In the genomic region with DNA sequence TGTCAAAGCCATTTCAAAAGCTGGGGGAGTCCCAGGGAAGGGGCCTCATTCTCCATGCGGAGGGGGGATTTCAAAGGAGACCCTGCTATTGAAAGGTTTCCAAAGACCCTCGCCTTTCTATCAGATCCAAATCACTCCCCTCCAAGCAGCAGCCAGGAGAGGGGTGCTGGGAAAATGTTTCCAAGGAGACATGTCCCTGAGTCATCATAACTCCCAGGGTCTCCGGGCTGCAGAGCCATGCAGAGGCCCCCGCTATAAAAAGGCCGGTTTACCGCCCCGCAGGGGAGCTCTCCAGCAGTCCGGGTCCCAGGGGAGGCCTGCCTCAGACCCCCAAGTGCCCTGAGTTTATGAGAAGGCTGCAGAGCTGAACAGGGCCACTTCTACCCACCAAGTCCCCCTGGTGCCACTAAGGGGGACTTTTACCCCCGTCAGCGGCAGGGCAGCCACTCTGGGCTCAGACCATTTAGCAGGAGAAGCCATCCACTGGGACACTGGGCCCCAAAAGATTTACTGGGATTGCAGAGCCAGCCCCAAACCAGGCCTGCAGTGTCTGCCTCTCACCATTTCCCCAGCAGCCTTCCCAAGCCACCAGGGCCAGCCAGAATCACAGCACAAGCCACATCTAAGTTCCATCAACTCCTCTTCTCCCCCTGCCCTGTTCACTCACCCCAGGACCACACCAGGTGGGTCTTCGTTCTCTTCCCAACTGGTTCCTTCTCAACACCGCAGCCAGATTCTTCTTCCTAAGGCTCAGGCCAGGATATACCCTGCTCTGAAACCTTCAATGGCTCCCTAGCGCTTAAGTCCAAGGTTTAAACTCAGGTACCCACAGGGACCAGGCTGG, we compare ENCODE assay signal across 17 cellular contexts.
A peak's percentile ranks its signal among the peaks of the same experiment; 100 is the strongest.
DNase-seq lines count a peak whose midpoint lies in the region; ATAC-seq and TF ChIP-seq lines count a peak whose summit lies in the region.
"Had no signal": no experiment of that assay in that cellular context is flagged by ENCODE, and none has a peak within 500 bp of the region (broad histone marks: within the 10 kb centered on the region; RNA-seq: fewer than 3 reads in every experiment).

No MANE protein-coding gene starts in this region.

- no peaks in the 10 kb centered on the region for H3K27me3 ChIP-seq in A673 (replicated peaks; ENCODE audit: insufficient read depth, low read depth, low read length, poor library complexity)
- no peaks in the 10 kb centered on the region for H3K27me3 ChIP-seq in gastroesophageal sphincter
- no peaks in the 10 kb centered on the region for H3K27me3 ChIP-seq in ovary
- H3K27me3 ChIP-seq: breast epithelium had no signal

- peak overlapping the region; percentile 18 for H3K27ac ChIP-seq in A673 (ENCODE audit: low read depth, low read length, poor library complexity, severe bottlenecking)
- H3K27ac ChIP-seq in gastroesophageal sphincter: peak overlapping the region in 3 of 4 donors; percentile 68 to 76 (median 75)
- peak overlapping the region; percentile 17 to 83 for H3K27ac ChIP-seq in ovary
- H3K27ac ChIP-seq: epithelial cell of prostate had no signal

- no peaks in the 10 kb centered on the region for H3K9me3 Mint-ChIP-seq in activated CD4-positive, alpha-beta T cell treated with anti-CD3 and anti-CD28 coated beads for 36 hours (ENCODE audit: low read depth)

- POLR2A ChIA-PET in A673 (lab: Charles Lee; ENCODE audit: low non-redundant PET): no interaction called here
- POLR2A ChIA-PET in activated CD4-positive, alpha-beta T cell treated with anti-CD3 and anti-CD28 coated beads for 36 hours (lab: Charles Lee): no interaction called here

- no peak overlapping the region for H3K27ac Mint-ChIP-seq in activated CD4-positive, alpha-beta T cell treated with anti-CD3 and anti-CD28 coated beads for 36 hours
- H3K27ac Mint-ChIP-seq: T-helper 17 cell had no signal

- H3K36me3 ChIP-seq in A673 (ENCODE audit: insufficient read depth, low read length, poor library complexity, severe bottlenecking) (no peaks in the 10 kb centered on the region), gastroesophageal sphincter (peaks cover 0 to 5% of the 10 kb centered on the region in 2 donors), ovary (no peaks in the 10 kb centered on the region)
- H3K36me3 ChIP-seq: breast epithelium had no signal

- TF ChIP-seq CTCF in A673 (conservative IDR thresholded peaks at IDR 0.05; ENCODE audit: low read depth, low read length) (no peak), NB4 (IDR thresholded peaks at IDR 0.05; ENCODE audit: low read depth, low read length) (no peak), gastroesophageal sphincter (IDR thresholded peaks at IDR 0.05) (no peak), ovary (IDR thresholded peaks at IDR 0.05) (no peak)

- H3K4me3 ChIP-seq in A673 (ENCODE audit: low read depth, low read length, poor library complexity, severe bottlenecking): no peak overlapping the region
- no peak overlapping the region for H3K4me3 ChIP-seq in NB4 (ENCODE audit: low read depth, low read length)
- H3K4me3 ChIP-seq in gastroesophageal sphincter: no peak overlapping the region
- no peak overlapping the region for H3K4me3 ChIP-seq in ovary
- H3K4me3 ChIP-seq: breast epithelium, lung had no signal

- 81 to 100% methylated on average over 2 of the region's 13 CpGs for WGBS in gastroesophageal sphincter (ENCODE audit: low coverage in 1 of 2), 2 donors
- WGBS in ovary, 3 donors: 67 to 84% (median 73%) methylated on average over 13 of the region's 13 CpGs

- H3K36me3 Mint-ChIP-seq in activated CD4-positive, alpha-beta T cell treated with anti-CD3 and anti-CD28 coated beads for 36 hours (ENCODE audit: low read depth): no peaks in the 10 kb centered on the region

- peak; percentile 18 for DNase-seq in A673 (ENCODE audit: low spot score)
- peak; percentile 68 for DNase-seq in NB4 (ENCODE audit: low read depth)
- peak in 3 of 5 donors; percentile 43 to 54 (median 48) for DNase-seq in ovary
- DNase-seq in hippocampal formation (lab: John Stamatoyannopoulos, UW): no peak
- DNase-seq in activated CD4-positive, alpha-beta T cell treated with anti-CD3 and anti-CD28 coated beads for 36 hours: no peak
- DNase-seq: activated CD4-positive, alpha-beta T cell treated with anti-CD3 and anti-CD28 coated beads for 4 hours; KG1; NCI-H1436 treated with DMSO at 0.1 percent for 48 hours; NCI-H524 treated with DMSO at 0.1 percent for 48 hours; T-helper 17 cell had no signal

- no peaks in the 10 kb centered on the region for H3K27me3 Mint-ChIP-seq in activated CD4-positive, alpha-beta T cell treated with anti-CD3 and anti-CD28 coated beads for 36 hours
- H3K27me3 Mint-ChIP-seq: T-helper 17 cell had no signal

- no peak overlapping the region for H3K4me3 Mint-ChIP-seq in activated CD4-positive, alpha-beta T cell treated with anti-CD3 and anti-CD28 coated beads for 36 hours
- H3K4me3 Mint-ChIP-seq: T-helper 17 cell had no signal

- intact Hi-C loops in A673 (cut with micrococcal nuclease; ENCODE audit: unreplicated experiment) (no loop called here), ovary (cut with DNase I) (loop anchor here in 1 of 4 donors (5.0 kb wide), 1 partner anchor 236 kb away; the partner anchor contains the start of gene ZNF423)
- intact Hi-C loops in activated CD4-positive, alpha-beta T cell treated with anti-CD3 and anti-CD28 coated beads for 36 hours (cut with DNase I, micrococcal nuclease): no loop called here

- no peak for TF ChIP-seq EP300 in gastroesophageal sphincter (IDR thresholded peaks at IDR 0.05)
- TF ChIP-seq EP300 in ovary (IDR thresholded peaks at IDR 0.05): no peak

- no peak for ATAC-seq in gastroesophageal sphincter
- no peak for ATAC-seq in GM19467 (IDR thresholded peaks at IDR 0.05; ENCODE audit: unreplicated experiment)
- no peak for ATAC-seq in HG02852 (IDR thresholded peaks at IDR 0.05; ENCODE audit: unreplicated experiment)
- no peak for ATAC-seq in activated CD4-positive, alpha-beta T cell treated with anti-CD3 and anti-CD28 coated beads for 36 hours
- ATAC-seq: Panc1, T-helper 17 cell had no signal

- CTCF ChIA-PET in A673 (lab: Charles Lee): interaction anchor here (0.9 kb wide), 1 partner anchor 28 kb away, joined by 3 read pairs; no protein-coding TSS in a partner anchor
- CTCF ChIA-PET in activated CD4-positive, alpha-beta T cell treated with anti-CD3 and anti-CD28 coated beads for 36 hours (lab: Charles Lee): no interaction called here

- H3K9me3 ChIP-seq in A673 (ENCODE audit: low read depth, low read length, poor library complexity, severe bottlenecking): no peaks in the 10 kb centered on the region
- no peaks in the 10 kb centered on the region for H3K9me3 ChIP-seq in gastroesophageal sphincter
- H3K9me3 ChIP-seq in ovary: no peaks in the 10 kb centered on the region
- H3K9me3 ChIP-seq: breast epithelium had no signal

- no peaks in the 10 kb centered on the region for H3K4me1 Mint-ChIP-seq in activated CD4-positive, alpha-beta T cell treated with anti-CD3 and anti-CD28 coated beads for 36 hours
- H3K4me1 Mint-ChIP-seq: T-helper 17 cell had no signal

- no TSS peak for BruUV-seq in A673 (replicated peaks; lab: Mats Ljungman, UMichigan)

- peaks cover 18% of the 10 kb centered on the region for H3K4me1 ChIP-seq in A673 (ENCODE audit: insufficient read depth, low read length, poor library complexity, severe bottlenecking)
- peaks cover 0 to 26% (median 12%) of the 10 kb centered on the region in 3 donors for H3K4me1 ChIP-seq in gastroesophageal sphincter
- peaks cover 18% of the 10 kb centered on the region for H3K4me1 ChIP-seq in ovary (ENCODE audit: insufficient read depth)
- H3K4me1 ChIP-seq: breast epithelium had no signal

- TF ChIP-seq POLR2A in NB4 (IDR thresholded peaks at IDR 0.05; ENCODE audit: extremely low read depth, insufficient read length) (no peak), gastroesophageal sphincter (IDR thresholded peaks at IDR 0.05) (no peak), ovary (IDR thresholded peaks at IDR 0.05) (no peak)

Comparison
In these comparisons a context has a peak if more than half of its experiments do, and no peak if none do; other contexts are left out.
1. DNase-seq: peak in A673 (single experiment), NB4 (single experiment) and ovary (3 of 5); none in hippocampal formation (0 of 2) and activated CD4-positive, alpha-beta T cell treated with anti-CD3 and anti-CD28 coated beads for 36 hours (single experiment).
2. H3K27ac ChIP-seq: peak in every context shown above with its lines; median percentile 75 in gastroesophageal sphincter; 50 in ovary; 18 in A673.